ENCODE assay signal across 7 cellular contexts in the genomic region with DNA sequence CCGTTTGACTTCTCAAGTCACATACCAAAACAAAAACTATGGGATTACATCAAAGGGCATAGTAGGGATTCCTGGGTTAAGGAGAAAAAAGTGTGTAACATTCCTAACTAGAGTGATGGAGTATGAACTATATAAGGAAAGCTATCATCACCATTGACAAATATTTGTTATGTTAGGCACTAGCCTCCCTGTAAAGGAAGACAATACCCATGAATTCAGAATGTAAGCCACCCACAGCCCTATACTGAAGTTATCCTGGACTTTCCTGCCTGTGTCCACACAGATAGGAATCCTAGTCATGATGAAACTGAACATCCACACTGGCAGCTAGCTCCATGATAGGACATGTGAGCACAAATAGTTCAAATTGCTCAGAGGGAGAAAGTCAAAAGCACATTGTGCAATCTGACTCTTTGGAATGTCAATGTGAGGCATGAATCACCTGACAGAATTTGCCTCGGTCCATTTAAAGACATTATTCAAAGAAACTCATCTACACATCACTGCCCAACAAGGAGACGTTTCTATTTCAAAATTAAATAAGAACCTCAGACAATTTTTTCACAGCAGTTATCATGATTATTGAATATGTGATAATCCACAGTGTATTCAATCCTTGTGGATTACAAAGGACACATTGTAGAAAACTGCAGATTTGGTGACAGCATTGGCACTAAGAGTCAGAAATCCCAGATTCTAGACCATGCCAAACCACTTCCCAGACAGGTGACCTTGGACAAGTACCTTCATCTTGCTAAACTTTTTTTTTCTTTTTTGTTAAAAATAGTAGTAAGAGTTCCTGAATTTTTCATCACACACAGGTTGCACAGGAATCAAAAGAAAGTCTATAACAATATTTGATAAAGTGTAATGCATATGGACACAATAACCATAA.
DNase-seq lines count a peak whose midpoint lies in the region; ATAC-seq and TF ChIP-seq lines count a peak whose summit lies in the region.

No MANE protein-coding gene starts in this region.

- ATAC-seq in IMR-90 (ENCODE audit: low read depth) (peak; percentile 94), HG02588 (IDR thresholded peaks at IDR 0.05; ENCODE audit: unreplicated experiment) (no peak)
- no peak for ATAC-seq in activated naive CD4-positive, alpha-beta T cell treated with anti-CD3 and anti-CD28 coated beads, Interleukin-2, amount 50 U/mL, for 72 hours

- no peaks in the 10 kb centered on the region for H3K36me3 ChIP-seq in IMR-90 (ENCODE audit: control insufficient read depth, insufficient read depth, low read length)

- peak overlapping the region; percentile 91 for H4K91ac ChIP-seq in IMR-90 (ENCODE audit: insufficient read depth, low read depth, low read length)

- DNase-seq in IMR-90 (peak; percentile 97), cardiac fibroblast (ENCODE audit: low read depth in 2 of 2) (peak; percentile 98 to 100), kidney glomerular epithelial cell (lab: John Stamatoyannopoulos, UW) (peak; percentile 94), type B pancreatic cell (ENCODE audit: extremely low spot score, unreplicated experiment) (no peak)
- DNase-seq in activated effector memory CD4-positive, alpha-beta T cell treated with Interleukin-2 at 50 U/mL for 16 hours = no peak
- no peak for DNase-seq in activated naive CD4-positive, alpha-beta T cell treated with anti-CD3 and anti-CD28 coated beads, Interleukin-2, amount 50 U/mL, for 72 hours (ENCODE audit: low spot score in 2 of 2)

- no peak overlapping the region; the same call in 1 of the 2 replicates for H3K9ac ChIP-seq in IMR-90 (ENCODE audit: low read depth, low read length)

- no peaks in the 10 kb centered on the region; the same call in 1 of the 2 replicates for H3K4me1 ChIP-seq in IMR-90 (ENCODE audit: control insufficient read depth, insufficient read depth, low read length)

- peaks cover 4% of the 10 kb centered on the region for H3K9me3 Mint-ChIP-seq in type B pancreatic cell
- peaks cover 0 to 4% of the 10 kb centered on the region in 2 donors for H3K9me3 Mint-ChIP-seq in activated naive CD4-positive, alpha-beta T cell treated with anti-CD3 and anti-CD28 coated beads, Interleukin-2, amount 50 U/mL, for 72 hours

- H3K9me3 ChIP-seq in IMR-90 (ENCODE audit: control insufficient read depth, insufficient read depth, low read length) = no peaks in the 10 kb centered on the region

- peak overlapping the region; percentile 57 for H2AK5ac ChIP-seq in IMR-90 (ENCODE audit: low read depth, low read length)

- peak overlapping the region; percentile 82; the same call in 1 of the 2 replicates for H4K5ac ChIP-seq in IMR-90 (ENCODE audit: low read depth, low read length)

- no peak for TF ChIP-seq POLR2A in IMR-90 (IDR thresholded peaks at IDR 0.05; ENCODE audit: low read depth, low read length)

- H4K8ac ChIP-seq in IMR-90 (ENCODE audit: low read depth in 2 of 2, low read length in 2 of 2) = peak overlapping the region; percentile 45 to 93

- no TSS peak for BruUV-seq in IMR-90 (replicated peaks; lab: Mats Ljungman, UMichigan)

- no peak overlapping the region for H2AFZ ChIP-seq in IMR-90 (replicated peaks; ENCODE audit: low read length, poor library complexity)

- H4K20me1 ChIP-seq in IMR-90 (ENCODE audit: insufficient read depth, low read length) = no peaks in the 10 kb centered on the region

- H3K27me3 ChIP-seq in IMR-90 (ENCODE audit: control insufficient read depth, insufficient read depth, low read length) = no peaks in the 10 kb centered on the region

- peak overlapping the region; percentile 99 for H2BK5ac ChIP-seq in IMR-90 (ENCODE audit: low read depth, low read length, poor library complexity, severe bottlenecking)

- H3K4ac ChIP-seq in IMR-90 (ENCODE audit: low read depth, low read length) = peak overlapping the region; percentile 93

- no peak overlapping the region for H3K4me3 Mint-ChIP-seq in type B pancreatic cell

- H3K4me2 ChIP-seq in IMR-90 (ENCODE audit: low read depth, low read length) = peak overlapping the region; percentile 18; the same call in 1 of the 2 replicates

- H3K79me1 ChIP-seq in IMR-90 (ENCODE audit: low read depth in 1 of 2, low read length in 2 of 2) = no peaks in the 10 kb centered on the region

- peaks cover 3% of the 10 kb centered on the region; the same call in 1 of the 2 replicates for H3K9me1 ChIP-seq in IMR-90 (ENCODE audit: insufficient read depth, low read length)

- peak overlapping the region; percentile 99 for H2BK120ac ChIP-seq in IMR-90 (ENCODE audit: low read depth, low read length)

- TF ChIP-seq CTCF in IMR-90 (conservative IDR thresholded peaks at IDR 0.05; ENCODE audit: low read depth, low read length) (no peak), cardiac fibroblast (IDR thresholded peaks at IDR 0.05; ENCODE audit: low read depth, low read length) (no peak), type B pancreatic cell (conservative IDR thresholded peaks at IDR 0.05) (no peak)

- H2BK20ac ChIP-seq in IMR-90 (ENCODE audit: low read depth, low read length) = peak overlapping the region; percentile 98

- H3K56ac ChIP-seq in IMR-90 (ENCODE audit: extremely low read depth, insufficient read depth, low read length) = peak overlapping the region; percentile 88

- no peaks in the 10 kb centered on the region for H3K27me3 Mint-ChIP-seq in type B pancreatic cell

- peak overlapping the region; percentile 87 for H3K23ac ChIP-seq in IMR-90 (ENCODE audit: low read depth, low read length)

- H2BK15ac ChIP-seq in IMR-90 (ENCODE audit: low read depth, low read length) = peak overlapping the region; percentile 77

- H3K27ac Mint-ChIP-seq in type B pancreatic cell = peak overlapping the region; percentile 76
- H3K27ac Mint-ChIP-seq in activated naive CD4-positive, alpha-beta T cell treated with anti-CD3 and anti-CD28 coated beads, Interleukin-2, amount 50 U/mL, for 72 hours = no peak overlapping the region

- no peaks in the 10 kb centered on the region for H3K36me3 Mint-ChIP-seq in type B pancreatic cell
- peaks cover 0 to 4% of the 10 kb centered on the region in 2 donors for H3K36me3 Mint-ChIP-seq in activated naive CD4-positive, alpha-beta T cell treated with anti-CD3 and anti-CD28 coated beads, Interleukin-2, amount 50 U/mL, for 72 hours

- H2AK9ac ChIP-seq in IMR-90 (replicated peaks; ENCODE audit: low read depth, low read length, poor library complexity) = no peak overlapping the region

- peak overlapping the region; percentile 72 for H3K27ac ChIP-seq in IMR-90 (ENCODE audit: insufficient read depth, low read length)

- H3K4me3 ChIP-seq in IMR-90 (ENCODE audit: insufficient read depth, low read depth, low read length) (no peak overlapping the region), cardiac fibroblast (replicated peaks in 1 of 2; ENCODE audit: low read depth in 2 of 2, low read length in 2 of 2) (no peak overlapping the region)

- CTCF ChIA-PET in IMR-90 (lab: Yijun Ruan, JAX) = no interaction called here

- H3K4me1 Mint-ChIP-seq in type B pancreatic cell (ENCODE audit: unreplicated experiment) = peaks cover 16% of the 10 kb centered on the region

- in situ Hi-C loops in IMR-90 (cut with MboI; ENCODE audit: low sequenced_read_pairs) = no loop called here

- H3K18ac ChIP-seq in IMR-90 (ENCODE audit: low read depth, low read length) = peak overlapping the region; percentile 94; the same call in 1 of the 2 replicates

- peak overlapping the region; percentile 94 for H3K14ac ChIP-seq in IMR-90 (replicated peaks; ENCODE audit: low read depth, low read length)

- intact Hi-C loops in IMR-90 (cut with micrococcal nuclease) = loop anchor here (2.0 to 10.0 kb wide), 6 partner anchors 16 to 524 kb away; no protein-coding TSS in a partner anchor

- no peak for TF ChIP-seq RAD21 in IMR-90 (IDR thresholded peaks at IDR 0.05; ENCODE audit: low read length)

- no CpG with 5 or more reads among the region's 3 CpGs for WGBS in IMR-90 (ENCODE audit: extremely low coverage in 2 of 2, insufficient read length in 1 of 2), 2 experiments

- dilution Hi-C loops in IMR-90 (cut with HindIII; ENCODE audit: low sequenced_read_pairs, unreplicated experiment) = no loop called here

- POLR2A ChIA-PET in IMR-90 (lab: Charles Lee; ENCODE audit: unreplicated experiment) = no interaction called here

TF ChIP-seq in IMR-90, 13 proteins besides CTCF, POLR2A, EP300 and RAD21 (continues in another document):
- TF ChIP-seq RCOR1 (IDR thresholded peaks at IDR 0.05; ENCODE audit: insufficient replicate concordance, low read length) (no peak), SMC3 (IDR thresholded peaks at IDR 0.05; ENCODE audit: low read depth, low read length) (0 out of 2 replicates have a peak, but pooled peaks have one; percentile 9), RFX5 (IDR thresholded peaks at IDR 0.05; ENCODE audit: low read depth, low read length) (no peak), MAFK (IDR thresholded peaks at IDR 0.05; ENCODE audit: low read depth, low read length) (no peak), CEBPB (IDR thresholded peaks at IDR 0.05; ENCODE audit: low read depth, low read length) (peak; percentile 100), MXI1 (IDR thresholded peaks at IDR 0.05; ENCODE audit: borderline replicate concordance, low read depth, low read length) (no peak; the same call in 1 of the 2 replicates), MAZ (IDR thresholded peaks at IDR 0.05; ENCODE audit: borderline replicate concordance, low read depth, low read length) (no peak), FOS (IDR thresholded peaks at IDR 0.05; ENCODE audit: low read depth, low read length) (peak; percentile 39; the same call in 1 of the 2 replicates), CHD1 (IDR thresholded peaks at IDR 0.05; ENCODE audit: low read depth, low read length) (no peak), NFE2L2 (IDR thresholded peaks at IDR 0.05; ENCODE audit: low read depth, low read length) (peak; percentile 53; the same call in 1 of the 2 replicates)
- TF ChIP-seq, protein P1, sequence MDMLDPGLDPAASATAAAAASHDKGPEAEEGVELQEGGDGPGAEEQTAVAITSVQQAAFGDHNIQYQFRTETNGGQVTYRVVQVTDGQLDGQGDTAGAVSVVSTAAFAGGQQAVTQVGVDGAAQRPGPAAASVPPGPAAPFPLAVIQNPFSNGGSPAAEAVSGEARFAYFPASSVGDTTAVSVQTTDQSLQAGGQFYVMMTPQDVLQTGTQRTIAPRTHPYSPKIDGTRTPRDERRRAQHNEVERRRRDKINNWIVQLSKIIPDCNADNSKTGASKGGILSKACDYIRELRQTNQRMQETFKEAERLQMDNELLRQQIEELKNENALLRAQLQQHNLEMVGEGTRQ (IDR thresholded peaks at IDR 0.05; ENCODE audit: low read depth, low read length) = peak; percentile 76
- TF ChIP-seq, protein P2, sequence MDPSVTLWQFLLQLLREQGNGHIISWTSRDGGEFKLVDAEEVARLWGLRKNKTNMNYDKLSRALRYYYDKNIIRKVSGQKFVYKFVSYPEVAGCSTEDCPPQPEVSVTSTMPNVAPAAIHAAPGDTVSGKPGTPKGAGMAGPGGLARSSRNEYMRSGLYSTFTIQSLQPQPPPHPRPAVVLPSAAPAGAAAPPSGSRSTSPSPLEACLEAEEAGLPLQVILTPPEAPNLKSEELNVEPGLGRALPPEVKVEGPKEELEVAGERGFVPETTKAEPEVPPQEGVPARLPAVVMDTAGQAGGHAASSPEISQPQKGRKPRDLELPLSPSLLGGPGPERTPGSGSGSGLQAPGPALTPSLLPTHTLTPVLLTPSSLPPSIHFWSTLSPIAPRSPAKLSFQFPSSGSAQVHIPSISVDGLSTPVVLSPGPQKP (IDR thresholded peaks at IDR 0.05; ENCODE audit: borderline replicate concordance, low read depth, low read length) = no peak

Comparison
In these comparisons a context has a peak if more than half of its experiments do, and no peak if none do; other contexts are left out.
1. DNase-seq: peak in IMR-90 (single experiment), cardiac fibroblast (2 of 2) and kidney glomerular epithelial cell (single experiment); none in type B pancreatic cell (single experiment), activated effector memory CD4-positive, alpha-beta T cell treated with Interleukin-2 at 50 U/mL for 16 hours (single experiment) and activated naive CD4-positive, alpha-beta T cell treated with anti-CD3 and anti-CD28 coated beads, Interleukin-2, amount 50 U/mL, for 72 hours (0 of 2).